8 cellular contexts compared by ENCODE assay signal in genomic region chr12:95859344-95859816, GRCh38. TPM values are rescaled to one million over a fixed set of nuclear protein-coding genes. Genes with fewer than 3 reads are reported as not detected.
A peak's percentile ranks its signal among the peaks of the same experiment; 100 is the strongest.
DNase-seq lines count a peak whose midpoint lies in the region; ATAC-seq, FAIRE-seq and TF ChIP-seq lines count a peak whose summit lies in the region.

No MANE protein-coding gene starts in this region.

- peak overlapping the region; percentile 46 for H3K27ac ChIP-seq in substantia nigra (ENCODE audit: low read depth, low read length, poor library complexity, severe bottlenecking)

- no peaks in the 10 kb centered on the region for H3K9me3 Mint-ChIP-seq in activated naive CD8-positive, alpha-beta T cell treated with anti-CD3 and anti-CD28 coated beads, Interleukin-2, amount 50 U/mL, for 24 hours

- TF ChIP-seq CTCF in BE2C (IDR thresholded peaks at IDR 0.05; ENCODE audit: low read depth, low read length) (no peak), NB4 (IDR thresholded peaks at IDR 0.05; ENCODE audit: low read depth, low read length) (no peak)

- TF ChIP-seq POLR2A in NB4 (IDR thresholded peaks at IDR 0.05; ENCODE audit: extremely low read depth, insufficient read length), result no peak

- no peak for DNase-seq in BE2C
- no peak for DNase-seq in GM19239 (ENCODE audit: insufficient read length, low spot score)
- peak; percentile 56 for DNase-seq in NB4 (ENCODE audit: low read depth)
- DNase-seq in activated naive CD8-positive, alpha-beta T cell treated with anti-CD3 and anti-CD28 coated beads, Interleukin-2, amount 50 U/mL, for 24 hours, result no peak
- peak; percentile 60 for DNase-seq in islet precursor cell
- no peak for DNase-seq in substantia nigra (lab: John Stamatoyannopoulos, UW)
- no peak for DNase-seq in GDM1 (lab: John Stamatoyannopoulos, UW)
- no peak for DNase-seq in SIG-M5 (lab: John Stamatoyannopoulos, UW)

- H3K27me3 Mint-ChIP-seq in activated naive CD8-positive, alpha-beta T cell treated with anti-CD3 and anti-CD28 coated beads, Interleukin-2, amount 50 U/mL, for 24 hours, result peaks cover 2% of the 10 kb centered on the region

- H3K4me3 ChIP-seq in BE2C (ENCODE audit: low read depth, low read length), result peak overlapping the region; percentile 97
- H3K4me3 ChIP-seq in NB4 (ENCODE audit: low read depth, low read length), result peak overlapping the region; percentile 86

- peak; percentile 40 for FAIRE-seq in GM19239 (lab: Jason Lieb, UNC)

- H3K4me1 Mint-ChIP-seq in activated naive CD8-positive, alpha-beta T cell treated with anti-CD3 and anti-CD28 coated beads, Interleukin-2, amount 50 U/mL, for 24 hours, result peaks cover 31% of the 10 kb centered on the region

- no peak overlapping the region for H3K27ac Mint-ChIP-seq in activated naive CD8-positive, alpha-beta T cell treated with anti-CD3 and anti-CD28 coated beads, Interleukin-2, amount 50 U/mL, for 24 hours

- ATAC-seq in activated naive CD8-positive, alpha-beta T cell treated with anti-CD3 and anti-CD28 coated beads, Interleukin-2, amount 50 U/mL, for 24 hours, result peak; percentile 58

- H3K36me3 Mint-ChIP-seq in activated naive CD8-positive, alpha-beta T cell treated with anti-CD3 and anti-CD28 coated beads, Interleukin-2, amount 50 U/mL, for 24 hours (ENCODE audit: low read depth), result peaks cover 40% of the 10 kb centered on the region

- H3K4me1 ChIP-seq in BE2C, result 0 out of 2 replicates have a peak, but pooled peaks cover 2% of the 10 kb centered on the region

- peaks cover 39% of the 10 kb centered on the region for H3K36me3 ChIP-seq in BE2C

- no peak overlapping the region for H3K4me3 Mint-ChIP-seq in activated naive CD8-positive, alpha-beta T cell treated with anti-CD3 and anti-CD28 coated beads, Interleukin-2, amount 50 U/mL, for 24 hours

- H3K9me3 ChIP-seq in BE2C, result no peaks in the 10 kb centered on the region; the same call in 1 of the 2 replicates

- H3K27me3 ChIP-seq in BE2C, result no peaks in the 10 kb centered on the region

RNA-seq across cellular contexts. Expression of gene SNRPF, which starts 0.6 kb away (rescaled TPM):
- 170 TPM for polyA plus RNA-seq in BE2C (2012; ENCODE audit: insufficient read depth, insufficient read length, low read depth)

Comparison
In these comparisons a context has a peak if more than half of its experiments do, and no peak if none do; other contexts are left out.
1. DNase-seq: peak in NB4 (single experiment) and islet precursor cell (single experiment); none in BE2C (single experiment), GM19239 (single experiment), activated naive CD8-positive, alpha-beta T cell treated with anti-CD3 and anti-CD28 coated beads, Interleukin-2, amount 50 U/mL, for 24 hours (single experiment), substantia nigra (0 of 49), GDM1 (single experiment) and SIG-M5 (single experiment).